1 cellular context compared by ENCODE assay signal in the genomic region with DNA sequence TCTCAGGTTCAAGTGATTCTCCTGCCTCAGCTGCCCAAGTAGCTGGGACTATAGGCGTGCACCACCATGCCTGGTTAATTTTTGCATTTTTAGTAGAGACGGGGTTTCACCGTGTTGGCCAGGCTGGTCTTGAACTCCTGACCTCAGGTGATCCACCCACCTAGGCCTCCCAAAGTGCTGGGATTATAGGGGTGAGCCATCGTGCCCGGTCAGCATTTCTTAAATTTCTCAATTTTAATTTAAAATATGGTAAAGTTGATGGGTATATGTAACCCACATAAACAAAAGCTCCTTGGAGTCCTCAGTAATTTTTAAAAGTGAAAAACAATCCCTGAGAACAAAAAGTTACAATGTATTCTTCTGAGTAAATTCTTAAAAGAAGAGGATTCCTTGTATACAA. TPM values are rescaled to one million over a fixed set of nuclear protein-coding genes. Genes with fewer than 3 reads are reported as not detected.
"Had no signal": no experiment of that assay in that cellular context is flagged by ENCODE, and none has a peak within 500 bp of the region (broad histone marks: within the 10 kb centered on the region; RNA-seq: fewer than 3 reads in every experiment).

No MANE protein-coding gene starts in this region.

RNA-seq across cellular contexts. Expression of gene GPD1, which starts 51.1 kb away (rescaled TPM):
- total RNA-seq: G401 had no signal
